1 cellular context compared by ENCODE assay signal in genomic region chr16:3846595-3847091, GRCh38.
A peak's percentile ranks its signal among the peaks of the same experiment; 100 is the strongest.
TF ChIP-seq lines count a peak whose summit lies in the region.

No MANE protein-coding gene starts in this region.

TF ChIP-seq in K562, 482 proteins besides CTCF, POLR2A, EP300 and RAD21 (continued from another document and continues in another):
- no peak for TF ChIP-seq ELK1 (CRISPR knock-in tag; IDR thresholded peaks at IDR 0.05)
- TF ChIP-seq HSF4 (CRISPR knock-in tag; IDR thresholded peaks at IDR 0.05; ENCODE audit: borderline replicate concordance): no peak
- TF ChIP-seq CREB1 (IDR thresholded peaks at IDR 0.05): peak; percentile 65
- no peak for TF ChIP-seq CREB1 (CRISPR knock-in tag; IDR thresholded peaks at IDR 0.05)
- no peak for TF ChIP-seq ELF4 (CRISPR knock-in tag; IDR thresholded peaks at IDR 0.05)
- 0 out of 2 replicates have a peak, but pooled peaks have one; percentile 34 for TF ChIP-seq SMAD3 (CRISPR knock-in tag; conservative IDR thresholded peaks at IDR 0.05)
- TF ChIP-seq MXI1 (IDR thresholded peaks at IDR 0.05; ENCODE audit: low read depth, low read length): no peak
- no peak for TF ChIP-seq ARID4B (CRISPR knock-in tag; IDR thresholded peaks at IDR 0.05)
- TF ChIP-seq JUN (IDR thresholded peaks at IDR 0.05; ENCODE audit: borderline replicate concordance, low read depth, low read length): 0 out of 2 replicates have a peak, but pooled peaks have one; percentile 21
- TF ChIP-seq JUN (CRISPR knock-in tag; IDR thresholded peaks at IDR 0.05; ENCODE audit: borderline replicate concordance): no peak
- peak; percentile 77 for TF ChIP-seq C11orf30 (IDR thresholded peaks at IDR 0.05; ENCODE audit: low read depth)
- peak; percentile 84 for TF ChIP-seq JUND (IDR thresholded peaks at IDR 0.05; ENCODE audit: borderline replicate concordance, low read depth, low read length)
- peak; percentile 80; the same call in 2 of the 3 replicates for TF ChIP-seq JUND (tag; IDR thresholded peaks at IDR 0.05; ENCODE audit: borderline replicate concordance, low read depth, low read length)
- TF ChIP-seq HBP1 (CRISPR knock-in tag; IDR thresholded peaks at IDR 0.05): no peak
- TF ChIP-seq MECOM (CRISPR knock-in tag; IDR thresholded peaks at IDR 0.05): peak; percentile 52; the same call in 1 of the 2 replicates
- TF ChIP-seq CC2D1A (IDR thresholded peaks at IDR 0.05): peak; percentile 68; the same call in 1 of the 2 replicates
- peak; percentile 75; the same call in 1 of the 2 replicates for TF ChIP-seq MAFK (IDR thresholded peaks at IDR 0.05; ENCODE audit: low read length)
- TF ChIP-seq LEF1 (IDR thresholded peaks at IDR 0.05): peak; percentile 81
- TF ChIP-seq HDAC3 (IDR thresholded peaks at IDR 0.05; ENCODE audit: borderline replicate concordance, partially characterized antibody): peak; percentile 74
- TF ChIP-seq ATF7 (IDR thresholded peaks at IDR 0.05): peak; percentile 90
- peak in 1 of 2 experiments; percentile 87; a peak in 2 of 4 replicates for TF ChIP-seq TBL1XR1 (IDR thresholded peaks at IDR 0.05; ENCODE audit: low read length in 2 of 2)
- TF ChIP-seq SMC3 (conservative IDR thresholded peaks at IDR 0.05; ENCODE audit: insufficient read depth, low read depth, low read length): no peak
- TF ChIP-seq CUX1 (CRISPR knock-in tag; IDR thresholded peaks at IDR 0.05): peak; percentile 21; the same call in 1 of the 2 replicates
- 0 out of 2 replicates have a peak, but pooled peaks have one; percentile 43 for TF ChIP-seq ZBTB12 (CRISPR knock-in tag; IDR thresholded peaks at IDR 0.05)
- TF ChIP-seq ZEB2 (IDR thresholded peaks at IDR 0.05): 0 out of 2 replicates have a peak, but pooled peaks have one; percentile 42
- 0 out of 2 replicates have a peak, but pooled peaks have one; percentile 32 for TF ChIP-seq MBD2 (IDR thresholded peaks at IDR 0.05; ENCODE audit: borderline replicate concordance, low read depth)
- TF ChIP-seq RAD51 (IDR thresholded peaks at IDR 0.05; ENCODE audit: borderline replicate concordance, low read depth): peak; percentile 33; the same call in 1 of the 2 replicates
- no peak for TF ChIP-seq CLOCK (CRISPR knock-in tag; IDR thresholded peaks at IDR 0.05; ENCODE audit: borderline replicate concordance)
- peak; percentile 31; the same call in 1 of the 2 replicates for TF ChIP-seq GMEB1 (CRISPR knock-in tag; IDR thresholded peaks at IDR 0.05)
- no peak for TF ChIP-seq ZBTB17 (CRISPR knock-in tag; IDR thresholded peaks at IDR 0.05)
- TF ChIP-seq RHOXF2B (CRISPR knock-in tag; conservative IDR thresholded peaks at IDR 0.05): no peak
- 0 out of 4 replicates have a peak, but pooled peaks have one; percentile 19 to 46 for TF ChIP-seq TEAD1 (CRISPR knock-in tag; IDR thresholded peaks at IDR 0.05)
- TF ChIP-seq TAL1 (IDR thresholded peaks at IDR 0.05): peak; percentile 88
- TF ChIP-seq ZNF444 (CRISPR knock-in tag; IDR thresholded peaks at IDR 0.05): no peak
- 0 out of 2 replicates have a peak, but pooled peaks have one; percentile 50 for TF ChIP-seq EHMT2 (IDR thresholded peaks at IDR 0.05)
- peak; percentile 86 for TF ChIP-seq BACH1 (tag; IDR thresholded peaks at IDR 0.05)
- TF ChIP-seq ESRRA (IDR thresholded peaks at IDR 0.05; ENCODE audit: borderline replicate concordance, low read depth): no peak
- 0 out of 6 replicates have a peak, but pooled peaks of 1 of the 3 experiments have one; percentile 33 for TF ChIP-seq ZBTB11 (CRISPR knock-in tag; IDR thresholded peaks at IDR 0.05)
- peak; percentile 87 for TF ChIP-seq NCOR1 (IDR thresholded peaks at IDR 0.05)
- TF ChIP-seq FOXK2 (conservative IDR thresholded peaks at IDR 0.05 in 1 of 2, IDR thresholded peaks at IDR 0.05 in 1 of 2; ENCODE audit: low read depth in 2 of 2): peak in 1 of 2 experiments; percentile 35; a peak in 1 of 4 replicates
